11 cellular contexts compared by ENCODE assay signal in genomic region chr1:214604543-214604942, GRCh38. TPM values are rescaled to one million over a fixed set of nuclear protein-coding genes. Genes with fewer than 3 reads are reported as not detected.
DNase-seq lines count a peak whose midpoint lies in the region; ATAC-seq, FAIRE-seq and TF ChIP-seq lines count a peak whose summit lies in the region.
"Had no signal": no experiment of that assay in that cellular context is flagged by ENCODE, and none has a peak within 500 bp of the region (broad histone marks: within the 10 kb centered on the region; RNA-seq: fewer than 3 reads in every experiment).

No MANE protein-coding gene starts in this region.

- CTCF ChIA-PET in A549 (lab: Yijun Ruan, JAX): interaction anchor here (0.6 to 2.1 kb wide), 5 partner anchors 23 to 919 kb away, joined by 3 to 6 read pairs (median 4); no protein-coding TSS in a partner anchor

- DNase-seq in A549 (ENCODE audit: low read depth in 1 of 2, low spot score in 1 of 2) (no peak), GM06990 (ENCODE audit: extremely low read depth, insufficient read length) (no peak), SW480 (ENCODE audit: low spot score) (peak; percentile 15), foreskin melanocyte (peak; percentile 81), upper lobe of left lung (no peak), NCI-H2081 (lab: John Stamatoyannopoulos, UW) (no peak), NCI-H2107 treated with DMSO at 0.1 percent for 48 hours (lab: John Stamatoyannopoulos, UW; ENCODE audit: unreplicated experiment) (no peak), esophagus squamous epithelium (lab: John Stamatoyannopoulos, UW) (no peak)
- DNase-seq: effector CD4-positive, alpha-beta T cell; SIG-M5 had no signal

- FAIRE-seq in A549 (lab: Jason Lieb, UNC): no peak

- peak overlapping the region; percentile 89 for H3K4me2 ChIP-seq in A549

- H3K36me3 ChIP-seq in GM06990 (ENCODE audit: control insufficient read depth, insufficient read depth, low read length) (peaks cover 1% of the 10 kb centered on the region; the same call in 1 of the 2 replicates), upper lobe of left lung (no peaks in the 10 kb centered on the region), esophagus squamous epithelium (peaks cover 0 to 9% (median 0%) of the 10 kb centered on the region in 3 donors)
- H3K36me3 ChIP-seq: right atrium auricular region had no signal

- intact Hi-C loops in esophagus squamous epithelium (cut with DNase I): no loop called here

- peak overlapping the region; percentile 87 for H3K4me3 ChIP-seq in A549
- peak overlapping the region; percentile 80 for H3K4me3 ChIP-seq in GM06990 (replicated peaks; ENCODE audit: low read depth, low read length)
- peak overlapping the region in 1 of 4 donors; percentile 93 for H3K4me3 ChIP-seq in upper lobe of left lung
- peak overlapping the region in 1 of 4 donors; percentile 84 for H3K4me3 ChIP-seq in esophagus squamous epithelium

- TF ChIP-seq POLR2A in A549 (IDR thresholded peaks at IDR 0.05; ENCODE audit: low read length) (no peak), upper lobe of left lung (IDR thresholded peaks at IDR 0.05) (no peak), esophagus squamous epithelium (IDR thresholded peaks at IDR 0.05) (no peak)

- no peak for TF ChIP-seq RAD21 in A549 (conservative IDR thresholded peaks at IDR 0.05 in 1 of 2, IDR thresholded peaks at IDR 0.05 in 1 of 2)

- no peaks in the 10 kb centered on the region for H3K9me3 ChIP-seq in A549
- H3K9me3 ChIP-seq in upper lobe of left lung: no peaks in the 10 kb centered on the region
- peaks cover 0 to 5% (median 0%) of the 10 kb centered on the region in 3 donors for H3K9me3 ChIP-seq in esophagus squamous epithelium
- H3K9me3 ChIP-seq: right atrium auricular region had no signal

- peaks cover 14% of the 10 kb centered on the region for H3K4me1 ChIP-seq in A549
- peaks cover 8 to 15% (median 9%) of the 10 kb centered on the region in 4 donors for H3K4me1 ChIP-seq in upper lobe of left lung
- peaks cover 0 to 23% (median 9%) of the 10 kb centered on the region in 3 donors for H3K4me1 ChIP-seq in esophagus squamous epithelium
- H3K4me1 ChIP-seq: right atrium auricular region had no signal

- TF ChIP-seq CTCF in A549 (IDR thresholded peaks at IDR 0.05): no peak
- TF ChIP-seq CTCF in GM06990 (IDR thresholded peaks at IDR 0.05; ENCODE audit: insufficient read depth, low read length, poor library complexity, severe bottlenecking): no peak
- no peak for TF ChIP-seq CTCF in upper lobe of left lung (IDR thresholded peaks at IDR 0.05)
- TF ChIP-seq CTCF in esophagus squamous epithelium (IDR thresholded peaks at IDR 0.05): no peak

- H3K27ac ChIP-seq in A549: peak overlapping the region in 1 of 2 experiments; percentile 88; a peak in 3 of 6 replicates
- no peak overlapping the region for H3K27ac ChIP-seq in upper lobe of left lung
- no peak overlapping the region for H3K27ac ChIP-seq in esophagus squamous epithelium
- H3K27ac ChIP-seq: right atrium auricular region had no signal

- no peak for TF ChIP-seq EP300 in A549 (IDR thresholded peaks at IDR 0.05)
- no peak for TF ChIP-seq EP300 in upper lobe of left lung (IDR thresholded peaks at IDR 0.05)

- ATAC-seq in A549 (no peak), upper lobe of left lung (ENCODE audit: low FRiP score in 2 of 2) (no peak)

- POLR2A ChIA-PET in A549 (lab: Yijun Ruan, JAX): no interaction called here

- H3K27me3 ChIP-seq in GM06990 (replicated peaks; ENCODE audit: control insufficient read depth, insufficient read depth, low read length) (no peaks in the 10 kb centered on the region), upper lobe of left lung (no peaks in the 10 kb centered on the region), esophagus squamous epithelium (no peaks in the 10 kb centered on the region)
- H3K27me3 ChIP-seq: right atrium auricular region had no signal

TF ChIP-seq in A549, 52 proteins besides CTCF, POLR2A, EP300 and RAD21:
- TF ChIP-seq PBX3 (IDR thresholded peaks at IDR 0.05) (no peak), CHD2 (IDR thresholded peaks at IDR 0.05; ENCODE audit: low read length, partially characterized antibody) (no peak), CBX2 (IDR thresholded peaks at IDR 0.05; ENCODE audit: borderline replicate concordance, low read depth) (no peak), RARB (CRISPR knock-in tag; IDR thresholded peaks at IDR 0.05) (no peak), TP53 (CRISPR knock-in tag; IDR thresholded peaks at IDR 0.05) (no peak), PHF8 (IDR thresholded peaks at IDR 0.05; ENCODE audit: borderline replicate concordance, low read depth) (no peak), RNF2 (IDR thresholded peaks at IDR 0.05; ENCODE audit: borderline replicate concordance, low read depth) (no peak), MAFK (IDR thresholded peaks at IDR 0.05; ENCODE audit: partially characterized antibody) (no peak), SREBF2 (IDR thresholded peaks at IDR 0.05) (no peak), CEBPB (IDR thresholded peaks at IDR 0.05) (no peak), NFE2L2 (conservative IDR thresholded peaks at IDR 0.05; ENCODE audit: low read length) (no peak), ZFP36 (IDR thresholded peaks at IDR 0.05; ENCODE audit: borderline replicate concordance, partially characterized antibody) (no peak), RFX5 (IDR thresholded peaks at IDR 0.05) (no peak), NPAS2 (CRISPR knock-in tag; IDR thresholded peaks at IDR 0.05; ENCODE audit: borderline replicate concordance) (no peak), ATOH8 (CRISPR knock-in tag; IDR thresholded peaks at IDR 0.05; ENCODE audit: low read depth) (no peak), USF2 (IDR thresholded peaks at IDR 0.05) (no peak)

RNA-seq across cellular contexts. Expression of gene CENPF, which starts 1.5 kb away (rescaled TPM):
- polyA plus RNA-seq in A549 (2011; rRNA removed) (57.7 and 70.6 TPM in 2 replicates), A549 (2017; fragmentation: RNase III; extraction: RNeasy Plus Mini Kit Qiagen cat#74134 plus additional on column Dnase treatment) (53.0 to 56.0 TPM (median 53.5 TPM) in 3 replicates)
- 12.9 and 14.1 TPM in 2 replicates for polyA plus RNA-seq in A549 (2012; cell fraction: cytosol; rRNA removed)
- polyA plus RNA-seq in A549 (2012; cell fraction: nucleus; rRNA removed): 23.3 and 27.1 TPM in 2 replicates
- 22.2 and 23.0 TPM in 2 replicates for polyA minus RNA-seq in A549 (2011; rRNA and poly(A)+ RNA removed)
- total RNA-seq in upper lobe of left lung (10 to 100 TPM in 1 of 6 donors, 1 to 10 TPM in 5; 1.0 to 12.1 (median 3.0) TPM), esophagus squamous epithelium (10 to 100 TPM; 13.8 to 26.3 (median 18.8) TPM)

RNA-seq across cellular contexts. Expression of gene PTPN14, which starts 53.1 kb away (rescaled TPM):
- polyA plus RNA-seq in A549 (2011; rRNA removed): 9.9 and 10.0 TPM in 2 replicates
- 5.7 and 7.5 TPM in 2 replicates for polyA plus RNA-seq in A549 (2012; cell fraction: cytosol; rRNA removed)
- polyA plus RNA-seq in A549 (2012; cell fraction: nucleus; rRNA removed): 9.2 and 11.5 TPM in 2 replicates
- 9.2 to 13.0 TPM (median 10.3 TPM) in 3 replicates for polyA plus RNA-seq in A549 (2017; fragmentation: RNase III; extraction: RNeasy Plus Mini Kit Qiagen cat#74134 plus additional on column Dnase treatment)
- 30.7 and 38.9 TPM in 2 replicates for polyA minus RNA-seq in A549 (2011; rRNA and poly(A)+ RNA removed)
- total RNA-seq in upper lobe of left lung: 10 to 100 TPM; 15.4 to 42.9 (median 27.0) TPM
- 10 to 100 TPM; 14.4 to 28.8 (median 15.7) TPM for total RNA-seq in esophagus squamous epithelium

Comparison
In these comparisons a context has a peak if more than half of its experiments do, and no peak if none do; other contexts are left out.
1. DNase-seq: peak in SW480 (single experiment) and foreskin melanocyte (single experiment); none in A549 (0 of 2), GM06990 (single experiment), upper lobe of left lung (0 of 2), NCI-H2081 (0 of 2), NCI-H2107 treated with DMSO at 0.1 percent for 48 hours (single experiment) and esophagus squamous epithelium (single experiment).